29 cellular contexts compared by ENCODE assay signal in the genomic region with DNA sequence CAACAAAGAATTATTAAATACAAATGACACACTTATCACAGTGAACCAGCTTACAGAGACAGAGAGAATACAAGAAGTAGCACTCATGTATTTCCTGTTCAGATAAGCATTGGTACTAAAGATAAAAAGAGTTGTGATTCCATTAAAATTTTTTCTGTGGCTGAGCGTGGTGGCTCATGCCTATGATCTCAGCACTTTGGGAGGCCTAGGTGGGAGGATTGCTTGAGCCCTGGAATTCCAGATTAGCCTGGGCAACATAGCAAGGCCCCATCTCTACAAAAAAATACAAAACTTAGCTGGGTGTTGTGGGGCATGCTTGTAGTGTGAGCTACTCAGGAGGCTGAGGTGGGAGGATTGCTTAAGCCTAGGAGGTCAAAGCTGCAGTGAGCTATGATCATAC. TPM values are rescaled to one million over a fixed set of nuclear protein-coding genes. Genes with fewer than 3 reads are reported as not detected.
DNase-seq lines count a peak whose midpoint lies in the region; ATAC-seq, FAIRE-seq and TF ChIP-seq lines count a peak whose summit lies in the region.
"Had no signal": no experiment of that assay in that cellular context is flagged by ENCODE, and none has a peak within 500 bp of the region (broad histone marks: within the 10 kb centered on the region; RNA-seq: fewer than 3 reads in every experiment).

No MANE protein-coding gene starts in this region.

- POLR2A ChIA-PET in HepG2 (lab: Yijun Ruan, JAX) (no interaction called here), K562 (lab: Yijun Ruan, JAX) (interaction anchor here (0.6 kb wide), 1 partner anchor 509 kb away, joined by 3 read pairs; a partner anchor contains a TSS)

- ATAC-seq in HepG2 (no peak), right lobe of liver (no peak), K562 (peak; percentile 71), GM19328 (IDR thresholded peaks at IDR 0.05; ENCODE audit: unreplicated experiment) (no peak)
- no peak for ATAC-seq in activated T-cell treated with anti-CD3 and anti-CD28 coated beads, Interleukin-2, amount 50 U/mL, for 72 hours (replicated peaks in 1 of 2)
- ATAC-seq in stimulated activated naive B cell treated with anti-CD40 and anti-IgM and Interleukin-4, amounts not matched to agents 10 μg/mL and 1 μg/mL and 100 μg/mL, for 72 hours (replicated peaks), result no peak
- ATAC-seq: activated CD8-positive, alpha-beta memory T cell treated with anti-CD3 and anti-CD28 coated beads, Interleukin-2, amount 10 ng/mL, durations not matched to agents 7 days and 5 days; activated naive CD4-positive, alpha-beta T cell treated with anti-CD3 and anti-CD28 coated beads, Interleukin-2, amount 50 U/mL, for 72 hours; left lung; naive thymus-derived CD8-positive, alpha-beta T cell; stimulated activated memory B cell treated with anti-CD40 and anti-IgM and Interleukin-4, amounts not matched to agents 10 μg/mL and 1 μg/mL and 100 μg/mL, for 72 hours had no signal

- H3K36me3 Mint-ChIP-seq in activated T-cell treated with anti-CD3 and anti-CD28 coated beads, Interleukin-2, amount 50 U/mL, for 72 hours (ENCODE audit: insufficient read depth in 2 of 2), result no peaks in the 10 kb centered on the region
- H3K36me3 Mint-ChIP-seq in stimulated activated naive B cell treated with anti-CD40 and anti-IgM and Interleukin-4, amounts not matched to agents 10 μg/mL and 1 μg/mL and 100 μg/mL, for 72 hours, result peaks cover 19 to 25% of the 10 kb centered on the region in 2 donors

- TF ChIP-seq RAD21 in HepG2 (CRISPR knock-in tag; IDR thresholded peaks at IDR 0.05) (no peak), K562 (CRISPR knock-in tag; conservative IDR thresholded peaks at IDR 0.05 in 1 of 2, IDR thresholded peaks at IDR 0.05 in 1 of 2) (no peak)

- H3K4me1 Mint-ChIP-seq in activated T-cell treated with anti-CD3 and anti-CD28 coated beads, Interleukin-2, amount 50 U/mL, for 72 hours (ENCODE audit: low read depth), result no peaks in the 10 kb centered on the region
- H3K4me1 Mint-ChIP-seq in stimulated activated naive B cell treated with anti-CD40 and anti-IgM and Interleukin-4, amounts not matched to agents 10 μg/mL and 1 μg/mL and 100 μg/mL, for 72 hours, result no peaks in the 10 kb centered on the region
- H3K4me1 Mint-ChIP-seq: CD4-positive, CD25-positive, alpha-beta regulatory T cell; central memory CD8-positive, alpha-beta T cell; stimulated activated memory B cell treated with anti-CD40 and anti-IgM and Interleukin-4, amounts not matched to agents 10 μg/mL and 1 μg/mL and 100 μg/mL, for 72 hours had no signal

- H3K9me3 ChIP-seq in HepG2 (ENCODE audit: low read length) (no peaks in the 10 kb centered on the region), right lobe of liver (no peaks in the 10 kb centered on the region), K562 (replicated peaks; ENCODE audit: control insufficient read depth, insufficient read depth, low read depth, low read length) (no peaks in the 10 kb centered on the region)
- H3K9me3 ChIP-seq: left lung, Peyer's patch had no signal

- no peak for TF ChIP-seq CTCF in HepG2 (CRISPR knock-in tag; IDR thresholded peaks at IDR 0.05)
- no peak for TF ChIP-seq CTCF in right lobe of liver (IDR thresholded peaks at IDR 0.05)
- TF ChIP-seq CTCF in K562 (IDR thresholded peaks at IDR 0.05 in 2 of 3, conservative IDR thresholded peaks at IDR 0.05 in 1 of 3; ENCODE audit: insufficient read depth in 2 of 3, low read depth in 1 of 3, low read length in 3 of 3), result no peak

- BruUV-seq in HepG2 (replicated peaks; lab: Mats Ljungman, UMichigan) (no TSS peak), K562 (replicated peaks; lab: Mats Ljungman, UMichigan) (no TSS peak)

- intact Hi-C loops in HepG2 (cut with micrococcal nuclease; ENCODE audit: unreplicated experiment), result no loop called here
- intact Hi-C loops in right lobe of liver (cut with DNase I), result no loop called here
- intact Hi-C loops in K562 (cut with micrococcal nuclease), result no loop called here

- H3K27me3 ChIP-seq in HepG2 (ENCODE audit: control insufficient read depth in 1 of 2, insufficient read depth in 2 of 2, low read length in 2 of 2) (no peaks in the 10 kb centered on the region), right lobe of liver (no peaks in the 10 kb centered on the region), K562 (ENCODE audit: control insufficient read depth in 2 of 2, insufficient read depth in 2 of 2, low read length in 2 of 2) (no peaks in the 10 kb centered on the region)
- H3K27me3 ChIP-seq: hepatocyte, left lung, Peyer's patch had no signal

- peaks cover 13% of the 10 kb centered on the region for H3K27me3 Mint-ChIP-seq in activated T-cell treated with anti-CD3 and anti-CD28 coated beads, Interleukin-2, amount 50 U/mL, for 72 hours (ENCODE audit: low read depth)
- no peaks in the 10 kb centered on the region for H3K27me3 Mint-ChIP-seq in stimulated activated naive B cell treated with anti-CD40 and anti-IgM and Interleukin-4, amounts not matched to agents 10 μg/mL and 1 μg/mL and 100 μg/mL, for 72 hours
- H3K27me3 Mint-ChIP-seq: central memory CD8-positive, alpha-beta T cell; stimulated activated memory B cell treated with anti-CD40 and anti-IgM and Interleukin-4, amounts not matched to agents 10 μg/mL and 1 μg/mL and 100 μg/mL, for 72 hours had no signal

- H3K36me3 ChIP-seq in HepG2 (replicated peaks in 1 of 2; ENCODE audit: control insufficient read depth in 1 of 2, insufficient read depth in 2 of 2, low read length in 2 of 2) (peaks cover 0 to 22% of the 10 kb centered on the region in 2 experiments; a peak in 3 of 5 replicates), right lobe of liver (peaks cover 0 to 9% (median 0%) of the 10 kb centered on the region in 4 donors), K562 (ENCODE audit: control insufficient read depth, insufficient read depth, low read length) (peaks cover 13% of the 10 kb centered on the region)

- 86% methylated on average over 1 of the region's 1 CpG for WGBS in HepG2 (ENCODE audit: low lambda C conversion rate)
- no CpG with 5 or more reads among the region's 1 CpG for WGBS in right lobe of liver (ENCODE audit: insufficient coverage, low coverage, low lambda C conversion rate, missing lambda C conversion rate)
- WGBS in K562 (ENCODE audit: insufficient coverage, low coverage, missing lambda C conversion rate), result 40% methylated on average over 1 of the region's 1 CpG

- H3K4me1 ChIP-seq in HepG2 (ENCODE audit: insufficient read depth, low read length) (no peaks in the 10 kb centered on the region), right lobe of liver (no peaks in the 10 kb centered on the region), K562 (replicated peaks in 1 of 2; ENCODE audit: control insufficient read depth in 2 of 2, insufficient read depth in 2 of 2, low read length in 2 of 2) (no peaks in the 10 kb centered on the region)
- H3K4me1 ChIP-seq: left lung, Peyer's patch had no signal

- in situ Hi-C loops in HepG2 (cut with HindIII; ENCODE audit: extremely low pct_ligation_motif_present, low pct_unique_long_range_greater_than_20kb), result no loop called here
- in situ Hi-C loops in K562 (cut with MboI), result no loop called here

- H3K79me2 ChIP-seq in HepG2 (ENCODE audit: insufficient read depth, low read length) (peaks cover 12% of the 10 kb centered on the region), K562 (ENCODE audit: control insufficient read depth, insufficient read depth, low read length) (peaks cover 8% of the 10 kb centered on the region)

- FAIRE-seq in HepG2 (lab: Jason Lieb, UNC), result no peak
- peak; percentile 67 for FAIRE-seq in K562 (lab: Jason Lieb, UNC)

- no peak overlapping the region for H3K9ac ChIP-seq in HepG2 (ENCODE audit: insufficient read depth, low read depth, low read length)
- no peak overlapping the region for H3K9ac ChIP-seq in K562 (ENCODE audit: insufficient read depth in 1 of 2, low read depth in 2 of 2, low read length in 2 of 2)

- H3K4me2 ChIP-seq in HepG2 (ENCODE audit: low read depth, low read length) (no peak overlapping the region), K562 (ENCODE audit: insufficient read depth, low read length) (no peak overlapping the region)
- H3K4me2 ChIP-seq: hepatocyte had no signal

- H3K4me3 ChIP-seq in HepG2 (replicated peaks in 1 of 3; ENCODE audit: insufficient read depth in 1 of 3, low read depth in 2 of 3, low read length in 3 of 3) (no peak overlapping the region), right lobe of liver (no peak overlapping the region), K562 (no peak overlapping the region)
- H3K4me3 ChIP-seq: hepatocyte, left lung, Peyer's patch had no signal

- no peak overlapping the region for H3K4me3 Mint-ChIP-seq in activated T-cell treated with anti-CD3 and anti-CD28 coated beads, Interleukin-2, amount 50 U/mL, for 72 hours
- no peak overlapping the region for H3K4me3 Mint-ChIP-seq in stimulated activated naive B cell treated with anti-CD40 and anti-IgM and Interleukin-4, amounts not matched to agents 10 μg/mL and 1 μg/mL and 100 μg/mL, for 72 hours
- H3K4me3 Mint-ChIP-seq: activated CD4-positive, alpha-beta T cell treated with anti-CD3 and anti-CD28 coated beads, Interleukin-2, amount 10 ng/mL, durations not matched to agents 7 days and 5 days; activated CD8-positive, alpha-beta memory T cell treated with anti-CD3 and anti-CD28 coated beads, Interleukin-2, amount 10 ng/mL, durations not matched to agents 7 days and 5 days; CD4-positive, CD25-positive, alpha-beta regulatory T cell; central memory CD8-positive, alpha-beta T cell; HFFc6; naive thymus-derived CD8-positive, alpha-beta T cell; stimulated activated memory B cell treated with anti-CD40 and anti-IgM and Interleukin-4, amounts not matched to agents 10 μg/mL and 1 μg/mL and 100 μg/mL, for 72 hours had no signal

- TF ChIP-seq EP300 in HepG2 (IDR thresholded peaks at IDR 0.05; ENCODE audit: low read depth in 2 of 2, low read length in 2 of 2) (no peak), HepG2 (CRISPR knock-in tag; IDR thresholded peaks at IDR 0.05; ENCODE audit: borderline replicate concordance) (no peak), K562 (IDR thresholded peaks at IDR 0.05; ENCODE audit: low read length) (no peak; the same call in 1 of the 2 replicates)

- no peaks in the 10 kb centered on the region for H3K9me1 ChIP-seq in K562 (ENCODE audit: control insufficient read depth, insufficient read depth, low read length)

- H3K27ac ChIP-seq in HepG2 (ENCODE audit: extremely low read length, insufficient read depth, low read length) (no peak overlapping the region), right lobe of liver (no peak overlapping the region), K562 (ENCODE audit: extremely low read depth, low read depth, low read length) (no peak overlapping the region)
- H3K27ac ChIP-seq: 22Rv1, hepatocyte, left lung, Peyer's patch had no signal

- TF ChIP-seq POLR2A in HepG2 (IDR thresholded peaks at IDR 0.05; ENCODE audit: insufficient read depth in 1 of 2, low read depth in 2 of 2, low read length in 2 of 2) (no peak), right lobe of liver (IDR thresholded peaks at IDR 0.05) (no peak), K562 (conservative IDR thresholded peaks at IDR 0.05) (no peak)

- H3K9me3 Mint-ChIP-seq in activated T-cell treated with anti-CD3 and anti-CD28 coated beads, Interleukin-2, amount 50 U/mL, for 72 hours, result no peaks in the 10 kb centered on the region
- peaks cover 0 to 3% of the 10 kb centered on the region in 2 donors for H3K9me3 Mint-ChIP-seq in stimulated activated naive B cell treated with anti-CD40 and anti-IgM and Interleukin-4, amounts not matched to agents 10 μg/mL and 1 μg/mL and 100 μg/mL, for 72 hours
- H3K9me3 Mint-ChIP-seq: activated CD4-positive, alpha-beta T cell treated with anti-CD3 and anti-CD28 coated beads, Interleukin-2, amount 10 ng/mL, durations not matched to agents 7 days and 5 days; activated naive CD4-positive, alpha-beta T cell treated with anti-CD3 and anti-CD28 coated beads, Interleukin-2, amount 50 U/mL, for 72 hours; central memory CD8-positive, alpha-beta T cell; stimulated activated memory B cell treated with anti-CD40 and anti-IgM and Interleukin-4, amounts not matched to agents 10 μg/mL and 1 μg/mL and 100 μg/mL, for 72 hours had no signal

- H3K27ac Mint-ChIP-seq in activated T-cell treated with anti-CD3 and anti-CD28 coated beads, Interleukin-2, amount 50 U/mL, for 72 hours, result no peak overlapping the region
- H3K27ac Mint-ChIP-seq in stimulated activated naive B cell treated with anti-CD40 and anti-IgM and Interleukin-4, amounts not matched to agents 10 μg/mL and 1 μg/mL and 100 μg/mL, for 72 hours, result no peak overlapping the region
- H3K27ac Mint-ChIP-seq: activated CD4-positive, alpha-beta T cell treated with anti-CD3 and anti-CD28 coated beads, Interleukin-2, amount 10 ng/mL, durations not matched to agents 7 days and 5 days; activated CD8-positive, alpha-beta memory T cell treated with anti-CD3 and anti-CD28 coated beads, Interleukin-2, amount 10 ng/mL, durations not matched to agents 7 days and 5 days; activated naive CD4-positive, alpha-beta T cell treated with anti-CD3 and anti-CD28 coated beads, Interleukin-2, amount 50 U/mL, for 72 hours; CD4-positive, CD25-positive, alpha-beta regulatory T cell; HFFc6; naive thymus-derived CD8-positive, alpha-beta T cell; stimulated activated memory B cell treated with anti-CD40 and anti-IgM and Interleukin-4, amounts not matched to agents 10 μg/mL and 1 μg/mL and 100 μg/mL, for 72 hours had no signal

- H2AFZ ChIP-seq in HepG2 (ENCODE audit: low read length) (no peak overlapping the region), K562 (ENCODE audit: low read depth, low read length) (no peak overlapping the region)
- H2AFZ ChIP-seq: hepatocyte had no signal

- CTCF ChIA-PET in HepG2 (lab: Yijun Ruan, JAX; ENCODE audit: low intra/inter-chr PET ratio, low total read pairs) (no interaction called here), K562 (lab: Yijun Ruan, JAX; ENCODE audit: low intra/inter-chr PET ratio) (no interaction called here)

- DNase-seq in HepG2 (ENCODE audit: low spot score) (no peak), right lobe of liver (no peak), K562 (ENCODE audit: extremely low read depth in 1 of 4, low spot score in 3 of 4) (peak in 2 of 4 experiments; percentile 20 to 46), iris pigment epithelial cell (ENCODE audit: low read depth) (peak; percentile 29), T-helper 2 cell (no peak)
- no peak for DNase-seq in activated T-cell treated with anti-CD3 and anti-CD28 coated beads, Interleukin-2, amount 50 U/mL, for 72 hours
- no peak for DNase-seq in stimulated activated naive B cell treated with anti-CD40 and anti-IgM and Interleukin-4, amounts not matched to agents 10 μg/mL and 1 μg/mL and 100 μg/mL, for 72 hours
- DNase-seq: activated CD4-positive, alpha-beta T cell treated with anti-CD3 and anti-CD28 coated beads, Interleukin-2, amount 10 ng/mL, durations not matched to agents 7 days and 5 days; activated CD8-positive, alpha-beta memory T cell treated with anti-CD3 and anti-CD28 coated beads, Interleukin-2, amount 10 ng/mL, durations not matched to agents 7 days and 5 days; aorta; CD4-positive, CD25-positive, alpha-beta regulatory T cell; effector CD8-positive, alpha-beta T cell; foreskin melanocyte; HFFc6; left lung; midbrain; naive thymus-derived CD8-positive, alpha-beta T cell; NCI-H1092; NCI-H187; NCI-H2171 treated with DMSO at 0.1 percent for 48 hours; NCI-H524 treated with DMSO at 0.1 percent for 48 hours; Peyer's patch; stimulated activated CD4-positive, alpha-beta T cell treated with anti-CD3 and anti-CD28 coated beads, Interleukin-4, amount 100 ng/mL, for 1 hour had no signal

- H4K20me1 ChIP-seq in HepG2 (ENCODE audit: insufficient read depth, low read length) (no peaks in the 10 kb centered on the region), K562 (replicated peaks; ENCODE audit: control insufficient read depth, insufficient read depth, low read length) (no peaks in the 10 kb centered on the region)

RNA-seq across cellular contexts. Expression of a gene that starts 32.9 kb away (rescaled TPM):
- total RNA-seq in HepG2 (2016; rRNA removed; fragmentation: Illumina TruSeq; extraction: Trizol) (11.6 and 12.7 TPM in 2 replicates), right lobe of liver (10 to 100 TPM; 11.7 to 22.8 (median 14.8) TPM), K562 (2014; rRNA removed) (3.9 and 6.5 TPM in 2 replicates), K562 (2014; rRNA removed; fragmentation: Illumina TruSeq; extraction: Trizol) (9.1 and 11.0 TPM in 2 replicates), K562 (2015; rRNA removed; fragmentation: Illumina TruSeq; extraction: Trizol) (6.9 and 8.3 TPM in 2 replicates), K562 (2021) (12.2 and 12.4 TPM in 2 replicates)
- 38.2 and 40.3 TPM in 2 replicates for total RNA-seq in HepG2 (2016; cell fraction: cytosol; rRNA removed; fragmentation: Illumina TruSeq; extraction: Trizol; ENCODE audit: low read depth)
- 13.6 and 14.0 TPM in 2 replicates for total RNA-seq in HepG2 (2016; cell fraction: insoluble cytoplasmic fraction; rRNA removed; fragmentation: Illumina TruSeq; extraction: Trizol)
- total RNA-seq in HepG2 (2016; cell fraction: membrane; rRNA removed; fragmentation: Illumina TruSeq; extraction: Trizol), result 12.5 and 14.6 TPM in 2 replicates
- total RNA-seq in HepG2 (2016; cell fraction: nucleus; rRNA removed; fragmentation: Illumina TruSeq; extraction: Trizol), result 17.1 and 19.1 TPM in 2 replicates
- polyA plus RNA-seq in HepG2 (2011; rRNA removed) (17.3 and 20.0 TPM in 2 replicates), K562 (2011; rRNA removed) (12.2 and 13.4 TPM in 2 replicates), K562 (2014; fragmentation: Illumina TruSeq; extraction: Trizol) (6.5 and 9.6 TPM in 2 replicates), K562 (2014; fragmentation: Nextera tagmentation; extraction: Ambion mirVana) (1 to 10 TPM; 4.4 to 5.1 TPM), K562 (2014; rRNA removed) (5.4 and 5.5 TPM in 2 replicates)
- polyA plus RNA-seq in HepG2 (2011; cell fraction: cytosol; rRNA removed), result 5.5 and 6.6 TPM in 2 replicates
- 23.4 and 31.0 TPM in 2 replicates for polyA plus RNA-seq in HepG2 (2011; cell fraction: nucleus; rRNA removed)
- polyA plus RNA-seq in HepG2 (2012), result 10.4 and 12.3 TPM in 2 replicates
- 0.17 and 0.26 TPM in 2 replicates for polyA plus RNA-seq in HepG2 (2016; cell fraction: cytosol; fragmentation: Illumina TruSeq; extraction: Trizol; ENCODE audit: low read depth)
- 9.0 and 9.1 TPM in 2 replicates for polyA plus RNA-seq in HepG2 (2016; cell fraction: insoluble cytoplasmic fraction; fragmentation: Illumina TruSeq; extraction: Trizol; ENCODE audit: low read depth)
- 1.0 and 1.1 TPM in 2 replicates for polyA plus RNA-seq in HepG2 (2016; cell fraction: membrane; fragmentation: Illumina TruSeq; extraction: Trizol; ENCODE audit: low read depth)
- 19.6 and 20.8 TPM in 2 replicates for polyA plus RNA-seq in HepG2 (2016; cell fraction: nucleus; fragmentation: Illumina TruSeq; extraction: Trizol; ENCODE audit: insufficient read depth, low read depth)
- polyA minus RNA-seq in HepG2 (2011; rRNA and poly(A)+ RNA removed; ENCODE audit: low replicate concordance), result 34.1 and 39.4 TPM in 2 replicates
- polyA minus RNA-seq in HepG2 (2011; cell fraction: cytosol; rRNA and poly(A)+ RNA removed), result 18.6 and 20.4 TPM in 2 replicates
- polyA minus RNA-seq in HepG2 (2011; cell fraction: nucleus; rRNA and poly(A)+ RNA removed), result 29.0 and 35.4 TPM in 2 replicates
- 11.0 and 47.8 TPM in 2 replicates for total RNA-seq in K562 (2011; cell fraction: chromatin; rRNA removed; ENCODE audit: low replicate concordance)
- 3.8 and 7.4 TPM in 2 replicates for total RNA-seq in K562 (2011; cell fraction: nucleolus; rRNA removed)
- 12.0 and 16.2 TPM in 2 replicates for total RNA-seq in K562 (2011; cell fraction: nucleoplasm; rRNA removed)
- 6.9 and 8.6 TPM in 2 replicates for polyA plus RNA-seq in K562 (2011; cell fraction: cytosol; rRNA removed)
- 30.3 and 31.1 TPM in 2 replicates for polyA plus RNA-seq in K562 (2011; cell fraction: nucleus; rRNA removed)
- 5.6 and 6.0 TPM in 2 replicates for polyA plus RNA-seq in K562 (2012)
- 19.8 and 25.5 TPM in 2 replicates for polyA minus RNA-seq in K562 (2011; rRNA and poly(A)+ RNA removed)
- 11.5 and 15.2 TPM in 2 replicates for polyA minus RNA-seq in K562 (2011; cell fraction: cytosol; rRNA and poly(A)+ RNA removed)
- 12.1 and 17.8 TPM in 2 replicates for polyA minus RNA-seq in K562 (2011; cell fraction: nucleus; rRNA and poly(A)+ RNA removed)
- total RNA-seq in activated T-cell treated with anti-CD3 and anti-CD28 coated beads, Interleukin-2, amount 50 U/mL, for 72 hours, result 1 to 10 TPM; 2.3 to 2.4 TPM
